1 cellular context compared by ENCODE assay signal in the genomic region with DNA sequence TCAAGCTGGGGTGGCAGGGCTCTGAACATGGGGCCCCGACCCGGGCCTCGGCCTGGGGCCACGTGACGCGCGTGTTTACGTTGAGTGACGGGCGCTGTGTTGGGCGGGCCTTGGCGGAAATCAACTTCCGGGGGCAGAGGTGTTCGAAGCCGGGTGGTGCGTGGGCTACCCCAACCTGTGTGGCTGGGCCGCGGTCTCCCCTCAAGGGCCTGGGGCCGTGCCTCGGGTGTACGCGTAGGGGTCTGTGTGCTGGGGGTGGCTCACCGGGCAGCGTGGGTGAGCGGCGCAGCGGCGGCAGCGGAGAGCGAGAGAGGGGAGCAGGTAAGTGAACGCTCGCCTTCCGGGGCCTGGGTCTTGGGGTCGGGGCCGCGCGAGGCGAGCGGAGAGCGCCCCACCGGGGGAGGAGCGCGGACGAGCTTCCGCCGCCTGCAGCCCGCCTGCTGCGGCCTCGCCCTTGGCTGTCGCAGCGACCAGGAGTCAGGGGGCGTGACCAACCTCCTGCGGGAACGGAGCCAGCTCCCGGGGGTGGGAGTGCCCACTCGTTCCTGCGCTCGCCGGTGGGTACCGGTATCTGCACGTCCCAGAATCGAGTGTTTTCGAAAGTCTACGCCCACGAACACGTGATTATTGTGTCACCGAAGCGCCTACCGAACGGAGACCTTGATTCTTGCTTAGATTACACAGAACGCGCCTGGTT.
TF ChIP-seq lines count a peak whose summit lies in the region.

A gene with protein sequence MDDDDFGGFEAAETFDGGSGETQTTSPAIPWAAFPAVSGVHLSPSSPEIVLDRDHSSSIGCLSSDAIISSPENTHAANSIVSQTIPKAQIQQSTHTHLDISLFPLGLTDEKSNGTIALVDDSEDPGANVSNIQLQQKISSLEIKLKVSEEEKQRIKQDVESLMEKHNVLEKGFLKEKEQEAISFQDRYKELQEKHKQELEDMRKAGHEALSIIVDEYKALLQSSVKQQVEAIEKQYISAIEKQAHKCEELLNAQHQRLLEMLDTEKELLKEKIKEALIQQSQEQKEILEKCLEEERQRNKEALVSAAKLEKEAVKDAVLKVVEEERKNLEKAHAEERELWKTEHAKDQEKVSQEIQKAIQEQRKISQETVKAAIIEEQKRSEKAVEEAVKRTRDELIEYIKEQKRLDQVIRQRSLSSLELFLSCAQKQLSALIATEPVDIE (plus strand): TSS at position 136 of the 697 bp plus-strand sequence. CDS start 66,760 bp downstream, outside the sequence.

TF ChIP-seq in K562, 482 proteins besides CTCF, POLR2A, EP300 and RAD21 (continued from another document and continues in another):
- TF ChIP-seq, protein P1, sequence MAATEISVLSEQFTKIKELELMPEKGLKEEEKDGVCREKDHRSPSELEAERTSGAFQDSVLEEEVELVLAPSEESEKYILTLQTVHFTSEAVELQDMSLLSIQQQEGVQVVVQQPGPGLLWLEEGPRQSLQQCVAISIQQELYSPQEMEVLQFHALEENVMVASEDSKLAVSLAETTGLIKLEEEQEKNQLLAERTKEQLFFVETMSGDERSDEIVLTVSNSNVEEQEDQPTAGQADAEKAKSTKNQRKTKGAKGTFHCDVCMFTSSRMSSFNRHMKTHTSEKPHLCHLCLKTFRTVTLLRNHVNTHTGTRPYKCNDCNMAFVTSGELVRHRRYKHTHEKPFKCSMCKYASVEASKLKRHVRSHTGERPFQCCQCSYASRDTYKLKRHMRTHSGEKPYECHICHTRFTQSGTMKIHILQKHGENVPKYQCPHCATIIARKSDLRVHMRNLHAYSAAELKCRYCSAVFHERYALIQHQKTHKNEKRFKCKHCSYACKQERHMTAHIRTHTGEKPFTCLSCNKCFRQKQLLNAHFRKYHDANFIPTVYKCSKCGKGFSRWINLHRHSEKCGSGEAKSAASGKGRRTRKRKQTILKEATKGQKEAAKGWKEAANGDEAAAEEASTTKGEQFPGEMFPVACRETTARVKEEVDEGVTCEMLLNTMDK (IDR thresholded peaks at IDR 0.05; ENCODE audit: borderline replicate concordance, insufficient read depth, low read depth, low read length, poor library complexity, severe bottlenecking), result peak; percentile 8
- peak; percentile 88 for TF ChIP-seq PHF20 (IDR thresholded peaks at IDR 0.05; ENCODE audit: partially characterized antibody)
- peak in 1 of 2 experiments; percentile 65; a peak in 1 of 4 replicates for TF ChIP-seq KDM4B (IDR thresholded peaks at IDR 0.05; ENCODE audit: borderline replicate concordance in 2 of 2, low read depth in 1 of 2)
- no peak for TF ChIP-seq ILF3 (IDR thresholded peaks at IDR 0.05; ENCODE audit: borderline replicate concordance)
- no peak for TF ChIP-seq SMAD3 (CRISPR knock-in tag; conservative IDR thresholded peaks at IDR 0.05)
- TF ChIP-seq, protein P2, sequence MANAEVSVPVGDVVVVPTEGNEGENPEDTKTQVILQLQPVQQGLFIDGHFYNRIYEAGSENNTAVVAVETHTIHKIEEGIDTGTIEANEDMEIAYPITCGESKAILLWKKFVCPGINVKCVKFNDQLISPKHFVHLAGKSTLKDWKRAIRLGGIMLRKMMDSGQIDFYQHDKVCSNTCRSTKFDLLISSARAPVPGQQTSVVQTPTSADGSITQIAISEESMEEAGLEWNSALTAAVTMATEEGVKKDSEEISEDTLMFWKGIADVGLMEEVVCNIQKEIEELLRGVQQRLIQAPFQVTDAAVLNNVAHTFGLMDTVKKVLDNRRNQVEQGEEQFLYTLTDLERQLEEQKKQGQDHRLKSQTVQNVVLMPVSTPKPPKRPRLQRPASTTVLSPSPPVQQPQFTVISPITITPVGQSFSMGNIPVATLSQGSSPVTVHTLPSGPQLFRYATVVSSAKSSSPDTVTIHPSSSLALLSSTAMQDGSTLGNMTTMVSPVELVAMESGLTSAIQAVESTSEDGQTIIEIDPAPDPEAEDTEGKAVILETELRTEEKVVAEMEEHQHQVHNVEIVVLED (CRISPR knock-in tag; IDR thresholded peaks at IDR 0.05), result peak; percentile 64
- no peak for TF ChIP-seq MAFK (IDR thresholded peaks at IDR 0.05; ENCODE audit: low read length)
- TF ChIP-seq SIN3B (IDR thresholded peaks at IDR 0.05; ENCODE audit: low read depth), result no peak; the same call in 1 of the 2 replicates
- TF ChIP-seq ZNF561 (CRISPR knock-in tag; conservative IDR thresholded peaks at IDR 0.05), result no peak
- peak; percentile 19; the same call in 1 of the 2 replicates for TF ChIP-seq CBX5 (IDR thresholded peaks at IDR 0.05; ENCODE audit: borderline replicate concordance, low read depth)
- no peak for TF ChIP-seq ZEB2 (IDR thresholded peaks at IDR 0.05)
- TF ChIP-seq SP1 (CRISPR knock-in tag; IDR thresholded peaks at IDR 0.05), result peak; percentile 83
- TF ChIP-seq PYGO2 (tag; IDR thresholded peaks at IDR 0.05), result no peak
- peak; percentile 98 for TF ChIP-seq RBBP5 (IDR thresholded peaks at IDR 0.05; ENCODE audit: borderline replicate concordance, insufficient read depth, low read length, poor library complexity, severe bottlenecking)
- TF ChIP-seq ELF1 (tag; IDR thresholded peaks at IDR 0.05), result peak; percentile 83
- TF ChIP-seq ARID1B (IDR thresholded peaks at IDR 0.05), result peak; percentile 49
- TF ChIP-seq, protein P3, sequence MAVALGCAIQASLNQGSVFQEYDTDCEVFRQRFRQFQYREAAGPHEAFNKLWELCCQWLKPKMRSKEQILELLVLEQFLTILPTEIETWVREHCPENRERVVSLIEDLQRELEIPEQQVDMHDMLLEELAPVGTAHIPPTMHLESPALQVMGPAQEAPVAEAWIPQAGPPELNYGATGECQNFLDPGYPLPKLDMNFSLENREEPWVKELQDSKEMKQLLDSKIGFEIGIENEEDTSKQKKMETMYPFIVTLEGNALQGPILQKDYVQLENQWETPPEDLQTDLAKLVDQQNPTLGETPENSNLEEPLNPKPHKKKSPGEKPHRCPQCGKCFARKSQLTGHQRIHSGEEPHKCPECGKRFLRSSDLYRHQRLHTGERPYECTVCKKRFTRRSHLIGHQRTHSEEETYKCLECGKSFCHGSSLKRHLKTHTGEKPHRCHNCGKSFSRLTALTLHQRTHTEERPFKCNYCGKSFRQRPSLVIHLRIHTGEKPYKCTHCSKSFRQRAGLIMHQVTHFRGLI (CRISPR knock-in tag; IDR thresholded peaks at IDR 0.05), result no peak
- TF ChIP-seq, protein P4, sequence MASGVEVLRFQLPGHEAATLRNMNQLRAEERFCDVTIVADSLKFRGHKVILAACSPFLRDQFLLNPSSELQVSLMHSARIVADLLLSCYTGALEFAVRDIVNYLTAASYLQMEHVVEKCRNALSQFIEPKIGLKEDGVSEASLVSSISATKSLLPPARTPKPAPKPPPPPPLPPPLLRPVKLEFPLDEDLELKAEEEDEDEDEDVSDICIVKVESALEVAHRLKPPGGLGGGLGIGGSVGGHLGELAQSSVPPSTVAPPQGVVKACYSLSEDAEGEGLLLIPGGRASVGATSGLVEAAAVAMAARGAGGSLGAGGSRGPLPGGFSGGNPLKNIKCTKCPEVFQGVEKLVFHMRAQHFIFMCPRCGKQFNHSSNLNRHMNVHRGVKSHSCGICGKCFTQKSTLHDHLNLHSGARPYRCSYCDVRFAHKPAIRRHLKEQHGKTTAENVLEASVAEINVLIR (CRISPR knock-in tag; IDR thresholded peaks at IDR 0.05), result peak; percentile 41; the same call in 1 of the 2 replicates
- no peak for TF ChIP-seq NR1H2 (CRISPR knock-in tag; IDR thresholded peaks at IDR 0.05)
- TF ChIP-seq ELF4 (CRISPR knock-in tag; IDR thresholded peaks at IDR 0.05), result peak; percentile 78; the same call in 1 of the 2 replicates
- no peak for TF ChIP-seq ZFP36 (IDR thresholded peaks at IDR 0.05; ENCODE audit: low read depth, low read length, partially characterized antibody)
- peak; percentile 68 for TF ChIP-seq TAF7 (tag; IDR thresholded peaks at IDR 0.05)
- TF ChIP-seq ZNF24 (IDR thresholded peaks at IDR 0.05), result peak; percentile 49; the same call in 1 of the 2 replicates
- TF ChIP-seq WHSC1 (IDR thresholded peaks at IDR 0.05; ENCODE audit: low read length), result no peak
- TF ChIP-seq TCF7L2 (IDR thresholded peaks at IDR 0.05; ENCODE audit: low read depth, low read length), result no peak
- peak; percentile 97 for TF ChIP-seq GABPA (tag; conservative IDR thresholded peaks at IDR 0.05; ENCODE audit: low read depth)
- TF ChIP-seq PCBP1 (IDR thresholded peaks at IDR 0.05; ENCODE audit: low read depth, low read length, poor library complexity, severe bottlenecking), result peak; percentile 95
- 0 out of 2 replicates have a peak, but pooled peaks have one; percentile 60 for TF ChIP-seq SMARCE1 (IDR thresholded peaks at IDR 0.05)
- peak; percentile 97 for TF ChIP-seq ZFX (CRISPR knock-in tag; IDR thresholded peaks at IDR 0.05)
- TF ChIP-seq SREBF1 (IDR thresholded peaks at IDR 0.05; ENCODE audit: borderline replicate concordance, low read depth, low read length), result 0 out of 2 replicates have a peak, but pooled peaks have one; percentile 44
- TF ChIP-seq ZNF239 (CRISPR knock-in tag; IDR thresholded peaks at IDR 0.05), result no peak
- TF ChIP-seq CREM (IDR thresholded peaks at IDR 0.05; ENCODE audit: low read depth), result peak; percentile 86
- TF ChIP-seq HNRNPH1 (optimal IDR thresholded peaks at IDR 0.05; ENCODE audit: low read depth, low read length), result no peak
- TF ChIP-seq SMARCA4 (IDR thresholded peaks at IDR 0.05), result 0 out of 2 replicates have a peak, but pooled peaks have one; percentile 35
- peak; percentile 47; the same call in 1 of the 2 replicates for TF ChIP-seq NCOR1 (IDR thresholded peaks at IDR 0.05)
- no peak for TF ChIP-seq ZNF146 (CRISPR knock-in tag; IDR thresholded peaks at IDR 0.05; ENCODE audit: unreplicated experiment)
- no peak for TF ChIP-seq ZNF785 (CRISPR knock-in tag; IDR thresholded peaks at IDR 0.05)
- TF ChIP-seq, protein P5, sequence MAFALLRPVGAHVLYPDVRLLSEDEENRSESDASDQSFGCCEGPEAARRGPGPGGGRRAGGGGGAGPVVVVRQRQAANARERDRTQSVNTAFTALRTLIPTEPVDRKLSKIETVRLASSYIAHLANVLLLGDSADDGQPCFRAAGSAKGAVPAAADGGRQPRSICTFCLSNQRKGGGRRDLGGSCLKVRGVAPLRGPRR (CRISPR knock-in tag; IDR thresholded peaks at IDR 0.05), result no peak
- TF ChIP-seq, protein P6, sequence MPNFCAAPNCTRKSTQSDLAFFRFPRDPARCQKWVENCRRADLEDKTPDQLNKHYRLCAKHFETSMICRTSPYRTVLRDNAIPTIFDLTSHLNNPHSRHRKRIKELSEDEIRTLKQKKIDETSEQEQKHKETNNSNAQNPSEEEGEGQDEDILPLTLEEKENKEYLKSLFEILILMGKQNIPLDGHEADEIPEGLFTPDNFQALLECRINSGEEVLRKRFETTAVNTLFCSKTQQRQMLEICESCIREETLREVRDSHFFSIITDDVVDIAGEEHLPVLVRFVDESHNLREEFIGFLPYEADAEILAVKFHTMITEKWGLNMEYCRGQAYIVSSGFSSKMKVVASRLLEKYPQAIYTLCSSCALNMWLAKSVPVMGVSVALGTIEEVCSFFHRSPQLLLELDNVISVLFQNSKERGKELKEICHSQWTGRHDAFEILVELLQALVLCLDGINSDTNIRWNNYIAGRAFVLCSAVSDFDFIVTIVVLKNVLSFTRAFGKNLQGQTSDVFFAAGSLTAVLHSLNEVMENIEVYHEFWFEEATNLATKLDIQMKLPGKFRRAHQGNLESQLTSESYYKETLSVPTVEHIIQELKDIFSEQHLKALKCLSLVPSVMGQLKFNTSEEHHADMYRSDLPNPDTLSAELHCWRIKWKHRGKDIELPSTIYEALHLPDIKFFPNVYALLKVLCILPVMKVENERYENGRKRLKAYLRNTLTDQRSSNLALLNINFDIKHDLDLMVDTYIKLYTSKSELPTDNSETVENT (CRISPR knock-in tag; IDR thresholded peaks at IDR 0.05), result peak; percentile 59
- peak; percentile 7; the same call in 1 of the 2 replicates for TF ChIP-seq ZNF263 (CRISPR knock-in tag; IDR thresholded peaks at IDR 0.05; ENCODE audit: borderline replicate concordance)
- TF ChIP-seq, protein P7, sequence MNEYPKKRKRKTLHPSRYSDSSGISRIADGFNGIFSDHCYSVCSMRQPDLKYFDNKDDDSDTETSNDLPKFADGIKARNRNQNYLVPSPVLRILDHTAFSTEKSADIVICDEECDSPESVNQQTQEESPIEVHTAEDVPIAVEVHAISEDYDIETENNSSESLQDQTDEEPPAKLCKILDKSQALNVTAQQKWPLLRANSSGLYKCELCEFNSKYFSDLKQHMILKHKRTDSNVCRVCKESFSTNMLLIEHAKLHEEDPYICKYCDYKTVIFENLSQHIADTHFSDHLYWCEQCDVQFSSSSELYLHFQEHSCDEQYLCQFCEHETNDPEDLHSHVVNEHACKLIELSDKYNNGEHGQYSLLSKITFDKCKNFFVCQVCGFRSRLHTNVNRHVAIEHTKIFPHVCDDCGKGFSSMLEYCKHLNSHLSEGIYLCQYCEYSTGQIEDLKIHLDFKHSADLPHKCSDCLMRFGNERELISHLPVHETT (CRISPR knock-in tag; conservative IDR thresholded peaks at IDR 0.05 in 1 of 2, IDR thresholded peaks at IDR 0.05 in 1 of 2), result peak in 1 of 2 experiments; percentile 87; a peak in 2 of 4 replicates
- peak; percentile 86; the same call in 1 of the 2 replicates for TF ChIP-seq KLF13 (tag; IDR thresholded peaks at IDR 0.05; ENCODE audit: borderline replicate concordance, low read depth)
- TF ChIP-seq, protein P8, sequence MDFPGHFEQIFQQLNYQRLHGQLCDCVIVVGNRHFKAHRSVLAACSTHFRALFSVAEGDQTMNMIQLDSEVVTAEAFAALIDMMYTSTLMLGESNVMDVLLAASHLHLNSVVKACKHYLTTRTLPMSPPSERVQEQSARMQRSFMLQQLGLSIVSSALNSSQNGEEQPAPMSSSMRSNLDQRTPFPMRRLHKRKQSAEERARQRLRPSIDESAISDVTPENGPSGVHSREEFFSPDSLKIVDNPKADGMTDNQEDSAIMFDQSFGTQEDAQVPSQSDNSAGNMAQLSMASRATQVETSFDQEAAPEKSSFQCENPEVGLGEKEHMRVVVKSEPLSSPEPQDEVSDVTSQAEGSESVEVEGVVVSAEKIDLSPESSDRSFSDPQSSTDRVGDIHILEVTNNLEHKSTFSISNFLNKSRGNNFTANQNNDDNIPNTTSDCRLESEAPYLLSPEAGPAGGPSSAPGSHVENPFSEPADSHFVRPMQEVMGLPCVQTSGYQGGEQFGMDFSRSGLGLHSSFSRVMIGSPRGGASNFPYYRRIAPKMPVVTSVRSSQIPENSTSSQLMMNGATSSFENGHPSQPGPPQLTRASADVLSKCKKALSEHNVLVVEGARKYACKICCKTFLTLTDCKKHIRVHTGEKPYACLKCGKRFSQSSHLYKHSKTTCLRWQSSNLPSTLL (IDR thresholded peaks at IDR 0.05), result no peak
- TF ChIP-seq, protein P9, sequence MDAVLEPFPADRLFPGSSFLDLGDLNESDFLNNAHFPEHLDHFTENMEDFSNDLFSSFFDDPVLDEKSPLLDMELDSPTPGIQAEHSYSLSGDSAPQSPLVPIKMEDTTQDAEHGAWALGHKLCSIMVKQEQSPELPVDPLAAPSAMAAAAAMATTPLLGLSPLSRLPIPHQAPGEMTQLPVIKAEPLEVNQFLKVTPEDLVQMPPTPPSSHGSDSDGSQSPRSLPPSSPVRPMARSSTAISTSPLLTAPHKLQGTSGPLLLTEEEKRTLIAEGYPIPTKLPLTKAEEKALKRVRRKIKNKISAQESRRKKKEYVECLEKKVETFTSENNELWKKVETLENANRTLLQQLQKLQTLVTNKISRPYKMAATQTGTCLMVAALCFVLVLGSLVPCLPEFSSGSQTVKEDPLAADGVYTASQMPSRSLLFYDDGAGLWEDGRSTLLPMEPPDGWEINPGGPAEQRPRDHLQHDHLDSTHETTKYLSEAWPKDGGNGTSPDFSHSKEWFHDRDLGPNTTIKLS (IDR thresholded peaks at IDR 0.05; ENCODE audit: borderline replicate concordance, low read depth), result peak; percentile 48; the same call in 1 of the 2 replicates
- TF ChIP-seq NR3C1 (CRISPR knock-in tag; IDR thresholded peaks at IDR 0.05), result 0 out of 2 replicates have a peak, but pooled peaks have one; percentile 28
- peak; percentile 21; the same call in 1 of the 2 replicates for TF ChIP-seq ZNF274 (IDR thresholded peaks at IDR 0.05; ENCODE audit: borderline replicate concordance, low read depth, low read length)
- no peak for TF ChIP-seq NUFIP1 (IDR thresholded peaks at IDR 0.05; ENCODE audit: partially characterized antibody)
- no peak for TF ChIP-seq PHB (CRISPR knock-in tag; IDR thresholded peaks at IDR 0.05)
- peak; percentile 69 for TF ChIP-seq ZNF197 (CRISPR knock-in tag; IDR thresholded peaks at IDR 0.05; ENCODE audit: low read depth)
